In the genomic region with DNA sequence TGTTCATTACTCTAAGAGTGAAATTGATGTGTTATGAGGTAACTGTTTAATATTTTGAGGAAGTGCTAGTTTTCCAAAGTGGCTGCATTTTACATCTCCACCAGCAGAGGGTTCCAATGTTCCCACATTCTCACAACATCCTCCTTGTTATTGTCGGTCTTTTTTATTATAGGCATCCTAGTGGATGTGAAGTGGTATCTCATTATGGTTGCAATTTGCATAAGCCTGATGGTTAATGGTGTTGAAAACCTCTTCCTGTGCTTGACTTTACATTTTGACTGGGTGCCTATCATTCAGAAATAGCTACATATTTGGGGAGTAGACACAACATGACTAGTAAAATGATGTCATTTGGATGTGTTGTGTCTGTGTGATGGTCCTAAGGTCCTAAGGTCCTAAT, we compare ENCODE assay signal across 8 cellular contexts.
A peak's percentile ranks its signal among the peaks of the same experiment; 100 is the strongest.
DNase-seq lines count a peak whose midpoint lies in the region; TF ChIP-seq lines count a peak whose summit lies in the region.

No MANE protein-coding gene starts in this region.

- no peak overlapping the region for H3K9ac ChIP-seq in KMS-11

- H3K36me3 ChIP-seq in KMS-11 (ENCODE audit: insufficient read depth) = no peaks in the 10 kb centered on the region

- CTCF ChIA-PET in activated naive CD4-positive, alpha-beta T cell treated with anti-CD3 and anti-CD28 coated beads for 36 hours (lab: Charles Lee) = interaction anchor here (0.6 to 1.1 kb wide), 5 partner anchors 13 to 731 kb away, joined by 3 to 4 read pairs (median 3); no protein-coding TSS in a partner anchor

- H3K36me3 Mint-ChIP-seq in activated naive CD4-positive, alpha-beta T cell treated with anti-CD3 and anti-CD28 coated beads for 36 hours (ENCODE audit: low read depth) = no peaks in the 10 kb centered on the region

- intact Hi-C loops in activated naive CD4-positive, alpha-beta T cell treated with anti-CD3 and anti-CD28 coated beads for 36 hours (cut with micrococcal nuclease) = loop anchor here (5.0 to 10.0 kb wide), 2 partner anchors 90 to 742 kb away; partner anchors contain the start of gene HCN1
- intact Hi-C loops in posterior vena cava (cut with DNase I) = no loop called here
- intact Hi-C loops in cardiac septum (cut with DNase I) = no loop called here

- H3K4me2 ChIP-seq in KMS-11 = no peak overlapping the region

- TF ChIP-seq CTCF in KMS-11 (conservative IDR thresholded peaks at IDR 0.05; ENCODE audit: low read depth, low read length) = peak; percentile 73

- H3K27me3 ChIP-seq in KMS-11 (ENCODE audit: insufficient read depth, low read depth) = no peaks in the 10 kb centered on the region

- no peaks in the 10 kb centered on the region for H3K79me2 ChIP-seq in KMS-11 (ENCODE audit: insufficient read depth, low read depth)

- peak; percentile 5 for DNase-seq in activated naive CD4-positive, alpha-beta T cell treated with anti-CD3 and anti-CD28 coated beads for 36 hours
- DNase-seq in activated naive CD4-positive, alpha-beta T cell treated with Interleukin-2 at 50 U/mL for 16 hours = no peak
- peak; percentile 42 for DNase-seq in H4 (ENCODE audit: low spot score)
- peak; percentile 90 for DNase-seq in SK-MEL-5 (ENCODE audit: low read depth, low spot score)
- peak; percentile 6 for DNase-seq in germinal center (ENCODE audit: low spot score)
- DNase-seq in posterior vena cava (ENCODE audit: low spot score) = no peak
- DNase-seq in cardiac septum (ENCODE audit: low spot score) = no peak

- H3K9me3 Mint-ChIP-seq in activated naive CD4-positive, alpha-beta T cell treated with anti-CD3 and anti-CD28 coated beads for 36 hours = no peaks in the 10 kb centered on the region

- H3K27ac ChIP-seq in KMS-11 = no peak overlapping the region

- H3K4me3 ChIP-seq in KMS-11 (IDR thresholded peaks at IDR 0.05; ENCODE audit: insufficient read depth, low read depth, low read length) = no peak overlapping the region

- H2AFZ ChIP-seq in KMS-11 (ENCODE audit: low read depth) = no peak overlapping the region

- no peak overlapping the region for H3K4me3 Mint-ChIP-seq in activated naive CD4-positive, alpha-beta T cell treated with anti-CD3 and anti-CD28 coated beads for 36 hours

- H3K27me3 Mint-ChIP-seq in activated naive CD4-positive, alpha-beta T cell treated with anti-CD3 and anti-CD28 coated beads for 36 hours (ENCODE audit: low read depth) = no peaks in the 10 kb centered on the region

- in situ Hi-C loops in SK-MEL-5 (cut with HindIII; ENCODE audit: low pct_unique_long_range_greater_than_20kb, low sequenced_read_pairs) = no loop called here

- no peaks in the 10 kb centered on the region for H3K4me1 ChIP-seq in KMS-11 (ENCODE audit: low read depth, poor library complexity, severe bottlenecking)

- H4K20me1 ChIP-seq in KMS-11 (ENCODE audit: insufficient read depth) = no peaks in the 10 kb centered on the region

- H3K27ac Mint-ChIP-seq in activated naive CD4-positive, alpha-beta T cell treated with anti-CD3 and anti-CD28 coated beads for 36 hours = no peak overlapping the region

- peaks cover 4% of the 10 kb centered on the region for H3K4me1 Mint-ChIP-seq in activated naive CD4-positive, alpha-beta T cell treated with anti-CD3 and anti-CD28 coated beads for 36 hours (ENCODE audit: low read depth)

Comparison
In these comparisons a context has a peak if more than half of its experiments do, and no peak if none do; other contexts are left out.
1. DNase-seq: peak in activated naive CD4-positive, alpha-beta T cell treated with anti-CD3 and anti-CD28 coated beads for 36 hours (single experiment), H4 (single experiment), SK-MEL-5 (single experiment) and germinal center (single experiment); none in activated naive CD4-positive, alpha-beta T cell treated with Interleukin-2 at 50 U/mL for 16 hours (single experiment), posterior vena cava (single experiment) and cardiac septum (single experiment).